ENCODE assay signal across 8 cellular contexts in genomic region chr14:24081739-24082204, GRCh38. TPM values are rescaled to one million over a fixed set of nuclear protein-coding genes. Genes with fewer than 3 reads are reported as not detected.
A peak's percentile ranks its signal among the peaks of the same experiment; 100 is the strongest.
DNase-seq lines count a peak whose midpoint lies in the region; ATAC-seq, FAIRE-seq and TF ChIP-seq lines count a peak whose summit lies in the region.

No MANE protein-coding gene starts in this region.

- no peak overlapping the region for H3K27ac Mint-ChIP-seq in astrocyte (ENCODE audit: unreplicated experiment)
- H3K27ac Mint-ChIP-seq in memory B cell: peak overlapping the region; percentile 86
- peak overlapping the region; percentile 49 for H3K27ac Mint-ChIP-seq in type B pancreatic cell

- H4K20me1 ChIP-seq in astrocyte (ENCODE audit: insufficient read depth, low read length): no peaks in the 10 kb centered on the region

- DNase-seq in cardiac muscle cell (ENCODE audit: low read depth in 1 of 2, low spot score in 1 of 2) (no peak), left ventricle myocardium superior (no peak), astrocyte (ENCODE audit: low read depth) (no peak), memory B cell (ENCODE audit: low spot score in 2 of 2) (no peak), type B pancreatic cell (ENCODE audit: extremely low spot score, unreplicated experiment) (no peak), foreskin melanocyte (no peak)

- H3K36me3 Mint-ChIP-seq in astrocyte (ENCODE audit: low read depth, unreplicated experiment): no peaks in the 10 kb centered on the region
- no peaks in the 10 kb centered on the region for H3K36me3 Mint-ChIP-seq in memory B cell
- no peaks in the 10 kb centered on the region for H3K36me3 Mint-ChIP-seq in type B pancreatic cell

- H3K9me3 ChIP-seq in cardiac muscle cell (ENCODE audit: low read depth) (no peaks in the 10 kb centered on the region), astrocyte (ENCODE audit: insufficient read depth, low read depth, low read length) (no peaks in the 10 kb centered on the region)

- intact Hi-C loops in left ventricle myocardium superior (cut with micrococcal nuclease): no loop called here

- H3K27ac ChIP-seq in cardiac muscle cell: no peak overlapping the region
- H3K27ac ChIP-seq in astrocyte (ENCODE audit: low read depth, low read length): no peak overlapping the region

- H3K27me3 Mint-ChIP-seq in astrocyte (ENCODE audit: low read depth, unreplicated experiment) (peaks cover 78% of the 10 kb centered on the region), memory B cell (no peaks in the 10 kb centered on the region), type B pancreatic cell (peaks cover 50% of the 10 kb centered on the region)

- H3K36me3 ChIP-seq in cardiac muscle cell (no peaks in the 10 kb centered on the region), astrocyte (ENCODE audit: insufficient read depth, low read length) (no peaks in the 10 kb centered on the region)

- no peaks in the 10 kb centered on the region for H3K79me2 ChIP-seq in astrocyte (ENCODE audit: insufficient read depth, low read length)

- H3K4me1 Mint-ChIP-seq in astrocyte (ENCODE audit: low read depth, unreplicated experiment) (no peaks in the 10 kb centered on the region), memory B cell (peaks cover 30% of the 10 kb centered on the region), type B pancreatic cell (ENCODE audit: unreplicated experiment) (peaks cover 22% of the 10 kb centered on the region)

- H3K4me2 ChIP-seq in astrocyte (ENCODE audit: low read length): peak overlapping the region; percentile 98

- peak overlapping the region; percentile 84 for H3K4me3 Mint-ChIP-seq in astrocyte (ENCODE audit: unreplicated experiment)
- peak overlapping the region; percentile 88 for H3K4me3 Mint-ChIP-seq in memory B cell
- peak overlapping the region; percentile 86 for H3K4me3 Mint-ChIP-seq in type B pancreatic cell

- H3K4me1 ChIP-seq in cardiac muscle cell (ENCODE audit: low read depth) (no peaks in the 10 kb centered on the region), astrocyte (ENCODE audit: insufficient read depth, low read length) (peaks cover 10% of the 10 kb centered on the region)

- H3K4me3 ChIP-seq in cardiac muscle cell (peak overlapping the region; percentile 62), astrocyte (ENCODE audit: insufficient read depth, low read depth, low read length) (no peak overlapping the region)

- H2AFZ ChIP-seq in astrocyte (ENCODE audit: low read depth, low read length): no peak overlapping the region

- H3K9ac ChIP-seq in astrocyte (ENCODE audit: low read length): no peak overlapping the region

- H3K9me3 Mint-ChIP-seq in astrocyte (ENCODE audit: unreplicated experiment) (no peaks in the 10 kb centered on the region), memory B cell (no peaks in the 10 kb centered on the region), type B pancreatic cell (no peaks in the 10 kb centered on the region)

- ATAC-seq in left ventricle myocardium superior: no peak
- ATAC-seq in memory B cell (ENCODE audit: low read depth): no peak
- no peak for ATAC-seq in HG02759 (IDR thresholded peaks at IDR 0.05; ENCODE audit: unreplicated experiment)
- ATAC-seq in HG02623 (IDR thresholded peaks at IDR 0.05; ENCODE audit: unreplicated experiment): no peak

- FAIRE-seq in astrocyte (lab: Jason Lieb, UNC): no peak

- no peak for TF ChIP-seq CTCF in cardiac muscle cell (IDR thresholded peaks at IDR 0.05; ENCODE audit: low read depth, low read length)
- TF ChIP-seq CTCF in astrocyte (IDR thresholded peaks at IDR 0.05; ENCODE audit: insufficient read depth, low read depth, low read length): no peak
- TF ChIP-seq CTCF in type B pancreatic cell (conservative IDR thresholded peaks at IDR 0.05): no peak

- peaks cover 28% of the 10 kb centered on the region for H3K27me3 ChIP-seq in cardiac muscle cell
- H3K27me3 ChIP-seq in astrocyte (ENCODE audit: insufficient read depth, low read length): peaks cover 35% of the 10 kb centered on the region

RNA-seq across cellular contexts. Expression of gene CPNE6, which starts 10.4 kb away (rescaled TPM):
- total RNA-seq in cardiac muscle cell (0.12 TPM in 1 of 2 replicates, not detected in the other), left ventricle myocardium superior (not detected), astrocyte (not detected in 2 replicates), type B pancreatic cell (ENCODE audit: low replicate concordance) (not detected in 2 replicates)
- 0.43 and 0.96 TPM in 2 replicates for polyA plus RNA-seq in cardiac muscle cell

RNA-seq across cellular contexts. Expression of gene PCK2, which starts 12.3 kb away (rescaled TPM):
- total RNA-seq in cardiac muscle cell (11.2 and 18.9 TPM in 2 replicates), left ventricle myocardium superior (3.0 TPM), astrocyte (73.8 and 101 TPM in 2 replicates), type B pancreatic cell (ENCODE audit: low replicate concordance) (35.0 and 40.9 TPM in 2 replicates)
- 12.2 and 20.0 TPM in 2 replicates for polyA plus RNA-seq in cardiac muscle cell

RNA-seq across cellular contexts. Expression of gene CARMIL3, which starts 30.0 kb away (rescaled TPM):
- total RNA-seq in cardiac muscle cell (0.06 and 0.85 TPM in 2 replicates), left ventricle myocardium superior (0.12 TPM), astrocyte (0.34 and 0.38 TPM in 2 replicates), type B pancreatic cell (ENCODE audit: low replicate concordance) (2.5 and 2.8 TPM in 2 replicates)
- 0.05 and 0.22 TPM in 2 replicates for polyA plus RNA-seq in cardiac muscle cell

RNA-seq across cellular contexts. Expression of gene DCAF11, which starts 32.8 kb away (rescaled TPM):
- total RNA-seq in cardiac muscle cell (152 and 317 TPM in 2 replicates), left ventricle myocardium superior (85.8 TPM), astrocyte (26.9 and 27.1 TPM in 2 replicates), type B pancreatic cell (ENCODE audit: low replicate concordance) (65.0 and 78.3 TPM in 2 replicates)
- 110 and 165 TPM in 2 replicates for polyA plus RNA-seq in cardiac muscle cell

RNA-seq across cellular contexts. Expression of gene NRL, which starts 33.0 kb away (rescaled TPM):
- total RNA-seq in cardiac muscle cell: 4.2 and 6.7 TPM in 2 replicates
- polyA plus RNA-seq in cardiac muscle cell: 4.8 and 5.1 TPM in 2 replicates
- total RNA-seq in left ventricle myocardium superior: 0.77 TPM
- total RNA-seq in astrocyte: 0.48 and 0.70 TPM in 2 replicates
- 1.3 and 1.8 TPM in 2 replicates for total RNA-seq in type B pancreatic cell (ENCODE audit: low replicate concordance)
